ENCODE assay signal across 1 cellular context in the genomic region with DNA sequence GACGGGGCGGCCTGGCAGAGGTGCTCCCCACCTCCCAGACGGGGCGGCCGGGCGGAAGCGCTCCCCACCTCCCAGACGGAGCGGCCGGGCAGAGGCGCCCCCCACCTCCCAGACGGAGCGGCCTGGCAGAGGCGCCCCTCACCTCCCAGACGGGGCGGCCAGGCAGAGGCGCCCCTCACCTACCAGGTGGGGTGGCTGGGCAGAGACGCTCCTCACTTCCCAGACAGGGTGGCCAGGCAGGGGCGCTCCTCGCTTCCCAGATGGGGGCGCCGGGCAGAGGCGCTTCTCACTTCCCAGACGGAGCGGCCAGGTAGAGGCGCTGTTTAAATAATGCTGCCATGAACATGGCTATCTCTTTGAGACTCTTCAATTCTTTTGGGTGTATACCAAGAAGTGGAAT.
TF ChIP-seq lines count a peak whose summit lies in the region.

No MANE protein-coding gene starts in this region.

TF ChIP-seq in GM23338, 12 proteins besides CTCF, POLR2A, EP300 and RAD21 (continued from another document):
- TF ChIP-seq CREB1 (CRISPR knock-in tag; IDR thresholded peaks at IDR 0.05; ENCODE audit: low read depth) = no peak
- no peak for TF ChIP-seq EZH2 (IDR thresholded peaks at IDR 0.05; ENCODE audit: low read depth, unreplicated experiment)
